Comparison of ENCODE assay signal across 8 cellular contexts in the genomic region with DNA sequence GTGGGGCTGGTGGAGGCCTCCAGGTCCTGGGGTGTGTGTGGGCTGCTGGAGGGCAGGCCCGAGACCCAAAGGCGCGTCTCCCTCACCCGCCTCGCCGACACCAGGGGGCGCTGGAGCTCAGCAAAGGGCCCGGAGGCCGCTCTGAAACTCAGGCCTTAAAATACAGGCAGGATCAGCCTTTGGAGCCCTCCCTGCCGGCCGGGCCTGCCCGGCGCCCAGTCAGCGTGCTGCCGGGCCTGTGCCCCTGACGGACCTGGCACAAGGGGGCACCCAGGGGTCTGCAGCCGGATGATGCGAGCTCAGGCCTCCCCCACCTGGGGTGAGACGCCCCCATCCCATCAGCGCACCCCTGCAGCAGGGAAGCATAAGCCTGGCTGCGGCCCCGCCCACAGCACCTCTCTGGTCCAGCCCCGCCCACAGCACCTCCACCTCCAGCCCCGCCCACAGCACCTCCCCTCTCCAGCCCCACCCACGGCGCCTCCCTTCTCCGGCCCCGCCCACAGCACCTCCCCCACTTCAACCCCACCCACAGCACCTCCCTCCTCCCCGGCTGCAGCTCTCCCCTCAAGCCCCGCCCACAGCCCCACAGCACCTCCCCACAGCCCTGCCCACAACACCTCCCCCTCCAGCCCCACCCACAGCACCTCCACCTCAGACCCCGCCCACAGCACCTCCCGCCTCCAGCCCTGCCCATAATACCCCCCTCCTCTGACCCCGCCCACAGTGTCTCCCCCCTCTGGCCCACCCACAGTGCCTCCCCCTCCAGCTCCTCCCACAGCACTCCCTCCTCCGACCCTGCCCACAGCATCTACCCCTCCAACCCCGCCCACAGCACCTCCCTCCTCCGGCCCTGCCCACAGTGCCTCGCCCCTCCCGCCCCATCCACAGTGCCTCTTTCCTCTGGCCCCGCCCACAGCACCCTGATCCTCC.
DNase-seq lines count a peak whose midpoint lies in the region; ATAC-seq and TF ChIP-seq lines count a peak whose summit lies in the region.

No MANE protein-coding gene starts in this region.

- ATAC-seq in GM21825 (IDR thresholded peaks at IDR 0.05; ENCODE audit: unreplicated experiment) = no peak
- ATAC-seq in GM19395 (IDR thresholded peaks at IDR 0.05; ENCODE audit: unreplicated experiment) = no peak

- DNase-seq in GM12864 (ENCODE audit: low read depth) = peak; percentile 5
- peak; percentile 19 for DNase-seq in NCI-H2029 treated with DMSO at 0.1 percent for 48 hours (lab: John Stamatoyannopoulos, UW)
- peak; percentile 33 for DNase-seq in activated CD4-positive, CD25-positive, alpha-beta regulatory T cell treated with anti-CD3 and anti-CD28 coated beads, Interleukin-2, amount 50 U/mL, for 16 hours (ENCODE audit: low read depth, low spot score)
- DNase-seq in cardiac fibroblast (ENCODE audit: low read depth in 2 of 2) = peak; percentile 81 to 91
- peak; percentile 82 for DNase-seq in inferior parietal cortex (ENCODE audit: extremely low spot score)
- peak; percentile 52 to 72 for DNase-seq in stimulated activated CD4-positive, alpha-beta T cell treated with anti-CD3 and anti-CD28 coated beads, Interleukin-12 subunit alpha, Interleukin-12 subunit beta, amount 100 ng/mL, for 24 hours (ENCODE audit: low read depth in 2 of 2)

- H3K4me3 ChIP-seq in GM12864 (ENCODE audit: low read depth, low read length) (no peak overlapping the region), cardiac fibroblast (replicated peaks in 1 of 2; ENCODE audit: low read depth in 2 of 2, low read length in 2 of 2) (peak overlapping the region; percentile 32 to 45)

- TF ChIP-seq CTCF in GM12864 (IDR thresholded peaks at IDR 0.05; ENCODE audit: low read depth, low read length, missing control alignments) = peak; percentile 57
- TF ChIP-seq CTCF in cardiac fibroblast (IDR thresholded peaks at IDR 0.05; ENCODE audit: low read depth, low read length) = peak; percentile 93

Comparison
In these comparisons a context has a peak if more than half of its experiments do, and no peak if none do; other contexts are left out.
1. DNase-seq: peak in every context shown above with its lines; median percentile 86 in cardiac fibroblast; 82 in inferior parietal cortex; 62 in stimulated activated CD4-positive, alpha-beta T cell treated with anti-CD3 and anti-CD28 coated beads, Interleukin-12 subunit alpha, Interleukin-12 subunit beta, amount 100 ng/mL, for 24 hours; 33 in activated CD4-positive, CD25-positive, alpha-beta regulatory T cell treated with anti-CD3 and anti-CD28 coated beads, Interleukin-2, amount 50 U/mL, for 16 hours; 19 in NCI-H2029 treated with DMSO at 0.1 percent for 48 hours; 5 in GM12864.